8 cellular contexts compared by ENCODE assay signal in the genomic region with DNA sequence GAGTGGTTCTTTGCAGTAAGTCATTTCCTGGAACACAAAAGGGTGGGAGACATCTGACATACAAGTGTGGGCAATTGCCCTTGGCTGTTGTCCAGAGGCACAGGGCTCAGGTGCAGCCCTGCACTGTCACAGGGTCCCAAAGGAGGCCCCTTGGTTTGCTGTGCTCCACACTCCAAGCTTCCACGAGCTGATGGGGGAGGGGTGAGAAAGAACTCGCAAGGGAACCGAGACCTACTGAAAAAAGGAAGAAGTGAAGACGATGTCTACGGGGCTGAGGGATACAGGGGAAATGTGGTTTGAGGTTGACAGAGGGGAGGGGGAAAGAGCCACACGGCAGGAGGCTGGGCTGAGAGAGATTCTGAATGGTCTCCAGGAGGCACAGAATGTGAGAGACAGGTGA.
DNase-seq lines count a peak whose midpoint lies in the region; ATAC-seq and TF ChIP-seq lines count a peak whose summit lies in the region.

No MANE protein-coding gene starts in this region.

- peak overlapping the region in 8 of 9 donors; percentile 8 to 81 (median 54) for H3K27ac Mint-ChIP-seq in naive thymus-derived CD4-positive, alpha-beta T cell

- peak overlapping the region; percentile 39 to 86 (median 74) for H3K4me3 Mint-ChIP-seq in naive thymus-derived CD4-positive, alpha-beta T cell

- DNase-seq in GM12865 (ENCODE audit: low read depth) (peak; percentile 57), UCSD-AML1 (lab: John Stamatoyannopoulos, UW; ENCODE audit: unreplicated experiment) (peak; percentile 78), NCI-H510A (lab: John Stamatoyannopoulos, UW) (no peak), middle frontal gyrus (ENCODE audit: extremely low spot score, low spot score) (no peak), SJCRH30 (no peak), testis (no peak)
- peak in 6 of 9 donors; percentile 19 to 46 (median 38) for DNase-seq in naive thymus-derived CD4-positive, alpha-beta T cell

- H3K27me3 Mint-ChIP-seq in naive thymus-derived CD4-positive, alpha-beta T cell: peaks cover 0 to 31% (median 7%) of the 10 kb centered on the region in 5 donors

- POLR2A ChIA-PET in naive thymus-derived CD4-positive, alpha-beta T cell (lab: Charles Lee): no interaction called here

- peaks cover 13 to 37% (median 29%) of the 10 kb centered on the region in 7 donors for H3K4me1 Mint-ChIP-seq in naive thymus-derived CD4-positive, alpha-beta T cell

- ATAC-seq in HG02623 (IDR thresholded peaks at IDR 0.05; ENCODE audit: unreplicated experiment): peak; percentile 46
- ATAC-seq in naive thymus-derived CD4-positive, alpha-beta T cell: peak; percentile 44

- no peaks in the 10 kb centered on the region for H3K9me3 Mint-ChIP-seq in naive thymus-derived CD4-positive, alpha-beta T cell

- WGBS in testis, 2 donors: 80 to 89% methylated on average over 6 of the region's 6 CpGs

- H3K27me3 ChIP-seq in naive thymus-derived CD4-positive, alpha-beta T cell (ENCODE audit: control insufficient read depth in 2 of 2, insufficient read depth in 2 of 2, low read length in 2 of 2): no peaks in the 10 kb centered on the region
- H3K27me3 ChIP-seq in SJCRH30 (no peaks in the 10 kb centered on the region), testis (no peaks in the 10 kb centered on the region)

- no peak for TF ChIP-seq POLR2A in testis (IDR thresholded peaks at IDR 0.05)

- peaks cover 0 to 3% (median 0%) of the 10 kb centered on the region in 5 donors for H3K36me3 Mint-ChIP-seq in naive thymus-derived CD4-positive, alpha-beta T cell

- TF ChIP-seq CTCF in GM12865 (IDR thresholded peaks at IDR 0.05; ENCODE audit: insufficient read depth, low read depth, low read length, missing control alignments) (no peak), testis (IDR thresholded peaks at IDR 0.05) (no peak)

- CTCF ChIA-PET in naive thymus-derived CD4-positive, alpha-beta T cell (lab: Charles Lee): interaction anchor here (2.4 kb wide), 1 partner anchor 13 kb away, joined by 5 read pairs; no protein-coding TSS in a partner anchor

- no peaks in the 10 kb centered on the region for H3K9me3 ChIP-seq in naive thymus-derived CD4-positive, alpha-beta T cell (ENCODE audit: control insufficient read depth in 2 of 3, low read length in 3 of 3)
- H3K9me3 ChIP-seq in SJCRH30 (replicated peaks): no peaks in the 10 kb centered on the region
- H3K9me3 ChIP-seq in testis: no peaks in the 10 kb centered on the region

- peaks cover 0 to 19% of the 10 kb centered on the region in 2 donors for H3K4me1 ChIP-seq in naive thymus-derived CD4-positive, alpha-beta T cell (ENCODE audit: control insufficient read depth in 2 of 2, insufficient read depth in 2 of 2, low read length in 2 of 2)
- H3K4me1 ChIP-seq in SJCRH30 (no peaks in the 10 kb centered on the region), testis (peaks cover 3% of the 10 kb centered on the region)

- H3K27ac ChIP-seq in naive thymus-derived CD4-positive, alpha-beta T cell (ENCODE audit: low read depth, low read length): no peak overlapping the region
- no peak overlapping the region for H3K27ac ChIP-seq in SJCRH30
- H3K27ac ChIP-seq in testis: no peak overlapping the region

- no peaks in the 10 kb centered on the region for H3K36me3 ChIP-seq in naive thymus-derived CD4-positive, alpha-beta T cell (ENCODE audit: control insufficient read depth in 2 of 3, insufficient read depth in 3 of 3, low read length in 3 of 3)
- H3K36me3 ChIP-seq in SJCRH30: no peaks in the 10 kb centered on the region
- no peaks in the 10 kb centered on the region for H3K36me3 ChIP-seq in testis (ENCODE audit: low read depth, missing control alignments)

- H3K4me3 ChIP-seq in GM12865 (ENCODE audit: low read depth, low read length): no peak overlapping the region
- H3K4me3 ChIP-seq in naive thymus-derived CD4-positive, alpha-beta T cell (ENCODE audit: low read length): no peak overlapping the region
- no peak overlapping the region for H3K4me3 ChIP-seq in SJCRH30
- no peak overlapping the region for H3K4me3 ChIP-seq in testis

- intact Hi-C loops in naive thymus-derived CD4-positive, alpha-beta T cell (cut with micrococcal nuclease): no loop called here
- intact Hi-C loops in testis (cut with DNase I; ENCODE audit: low total_unique reads): no loop called here

Comparison
In these comparisons a context has a peak if more than half of its experiments do, and no peak if none do; other contexts are left out.
1. DNase-seq: peak in GM12865 (single experiment), UCSD-AML1 (single experiment) and naive thymus-derived CD4-positive, alpha-beta T cell (6 of 9); none in NCI-H510A (single experiment), middle frontal gyrus (single experiment), SJCRH30 (0 of 2) and testis (single experiment).